ENCODE assay signal across 21 cellular contexts in the genomic region with DNA sequence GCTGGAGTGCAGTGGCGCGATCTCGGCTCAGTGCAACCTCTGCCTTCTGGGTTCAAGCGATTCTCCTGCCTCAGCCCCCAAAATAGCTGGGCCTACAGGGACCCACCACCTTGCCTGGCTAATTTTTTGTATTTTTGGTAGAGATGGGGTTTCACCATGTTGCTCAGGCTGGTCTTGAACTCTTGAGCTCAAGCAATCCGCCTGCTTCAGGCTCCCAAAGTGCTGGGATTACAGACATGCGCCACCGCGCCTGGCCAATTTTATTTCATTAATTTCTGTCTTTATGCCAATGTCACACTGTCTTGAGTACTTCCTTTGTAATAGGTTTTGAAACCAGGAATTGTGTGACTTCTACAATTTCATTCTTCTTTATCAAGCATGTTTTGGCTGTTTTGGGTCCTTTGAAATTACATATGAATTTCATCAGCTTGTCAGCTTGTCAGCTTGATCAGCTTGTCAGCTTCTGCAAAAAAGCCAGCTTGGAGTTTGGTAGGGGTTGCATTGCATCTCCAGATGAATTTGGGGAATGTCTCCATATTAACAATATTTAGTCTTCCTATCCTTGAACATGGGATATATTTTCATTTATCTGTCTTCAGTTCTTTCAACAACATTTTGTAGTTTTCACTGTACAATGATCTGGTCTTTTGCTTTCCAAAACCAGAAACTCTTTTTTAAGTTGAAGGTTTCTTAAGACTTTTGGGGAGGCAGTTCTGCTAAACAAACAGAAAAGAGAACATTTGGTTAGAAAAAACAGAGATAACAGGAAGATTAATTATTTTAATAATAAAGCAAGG. TPM values are rescaled to one million over a fixed set of nuclear protein-coding genes. Genes with fewer than 3 reads are reported as not detected.
DNase-seq lines count a peak whose midpoint lies in the region; ATAC-seq and TF ChIP-seq lines count a peak whose summit lies in the region.
"Had no signal": no experiment of that assay in that cellular context is flagged by ENCODE, and none has a peak within 500 bp of the region (broad histone marks: within the 10 kb centered on the region; RNA-seq: fewer than 3 reads in every experiment).

No MANE protein-coding gene starts in this region.

- no peaks in the 10 kb centered on the region for H3K9me3 ChIP-seq in CD8-positive, alpha-beta memory T cell (ENCODE audit: low read length)
- H3K9me3 ChIP-seq in Panc1 (ENCODE audit: control insufficient read depth, insufficient read depth, low read depth, low read length) (no peaks in the 10 kb centered on the region), left lung (no peaks in the 10 kb centered on the region)
- H3K9me3 ChIP-seq: gastrocnemius medialis, SJCRH30 had no signal

- intact Hi-C loops in activated CD4-positive, alpha-beta T cell treated with anti-CD3 and anti-CD28 coated beads for 36 hours (cut with DNase I, micrococcal nuclease): loop anchor here in 1 of 2 experiments (2.0 kb wide), 1 partner anchor 18 kb away; no protein-coding TSS in a partner anchor
- intact Hi-C loops in Panc1 (cut with micrococcal nuclease; ENCODE audit: unreplicated experiment): no loop called here
- intact Hi-C loops in left lung (cut with DNase I): no loop called here

- no peaks in the 10 kb centered on the region for H3K27me3 ChIP-seq in CD8-positive, alpha-beta memory T cell (ENCODE audit: insufficient read depth, low read length, poor library complexity, severe bottlenecking)
- H3K27me3 ChIP-seq in Panc1 (ENCODE audit: control insufficient read depth, insufficient read depth, low read length) (no peaks in the 10 kb centered on the region), left lung (no peaks in the 10 kb centered on the region)
- H3K27me3 ChIP-seq: gastrocnemius medialis, SJCRH30 had no signal

- no peak overlapping the region for H3K4me3 Mint-ChIP-seq in activated CD4-positive, alpha-beta T cell treated with anti-CD3 and anti-CD28 coated beads for 36 hours
- no peak overlapping the region for H3K4me3 Mint-ChIP-seq in activated CD4-positive, alpha-beta T cell treated with anti-CD3 and anti-CD28 coated beads, Interleukin-2, amount 10 ng/mL, durations not matched to agents 7 days and 5 days
- no peak overlapping the region for H3K4me3 Mint-ChIP-seq in CD8-positive, alpha-beta memory T cell
- H3K4me3 Mint-ChIP-seq: activated B cell treated with CpG ODN at 0.5 μM for 24 hours; activated T-helper 17 cell treated with anti-CD3 and anti-CD28 coated beads, Interleukin-2, amount 50 U/mL, for 72 hours had no signal

- peaks cover 29% of the 10 kb centered on the region for H3K36me3 Mint-ChIP-seq in activated CD4-positive, alpha-beta T cell treated with anti-CD3 and anti-CD28 coated beads for 36 hours (ENCODE audit: low read depth)
- peaks cover 26% of the 10 kb centered on the region for H3K36me3 Mint-ChIP-seq in activated CD4-positive, alpha-beta T cell treated with anti-CD3 and anti-CD28 coated beads, Interleukin-2, amount 10 ng/mL, durations not matched to agents 7 days and 5 days (ENCODE audit: low read depth)
- H3K36me3 Mint-ChIP-seq in CD8-positive, alpha-beta memory T cell: peaks cover 0 to 21% (median 4%) of the 10 kb centered on the region in 3 donors

- H3K4me3 ChIP-seq in CD8-positive, alpha-beta memory T cell (ENCODE audit: low read length): no peak overlapping the region
- H3K4me3 ChIP-seq in Panc1 (ENCODE audit: low read depth in 2 of 2, low read length in 2 of 2) (no peak overlapping the region), left lung (no peak overlapping the region)
- H3K4me3 ChIP-seq: gastrocnemius medialis, SJCRH30, smooth muscle cell had no signal

- POLR2A ChIA-PET in activated CD4-positive, alpha-beta T cell treated with anti-CD3 and anti-CD28 coated beads for 36 hours (lab: Charles Lee): no interaction called here
- POLR2A ChIA-PET in activated CD4-positive, alpha-beta T cell treated with anti-CD3 and anti-CD28 coated beads, Interleukin-2, amount 10 ng/mL, durations not matched to agents 7 days and 5 days (lab: Charles Lee): no interaction called here
- POLR2A ChIA-PET in CD8-positive, alpha-beta memory T cell (lab: Charles Lee): no interaction called here
- POLR2A ChIA-PET in Panc1 (lab: Charles Lee): no interaction called here

- no peaks in the 10 kb centered on the region for H3K9me3 Mint-ChIP-seq in activated CD4-positive, alpha-beta T cell treated with anti-CD3 and anti-CD28 coated beads for 36 hours (ENCODE audit: low read depth)
- peaks cover 3% of the 10 kb centered on the region for H3K9me3 Mint-ChIP-seq in activated CD4-positive, alpha-beta T cell treated with anti-CD3 and anti-CD28 coated beads, Interleukin-2, amount 10 ng/mL, durations not matched to agents 7 days and 5 days
- no peaks in the 10 kb centered on the region for H3K9me3 Mint-ChIP-seq in CD8-positive, alpha-beta memory T cell
- H3K9me3 Mint-ChIP-seq: activated T-helper 17 cell treated with anti-CD3 and anti-CD28 coated beads, Interleukin-2, amount 50 U/mL, for 72 hours had no signal

- in situ Hi-C loops in Panc1 (cut with HindIII; ENCODE audit: low pct_unique_long_range_greater_than_20kb, low sequenced_read_pairs): no loop called here

- DNase-seq in activated CD4-positive, alpha-beta T cell treated with anti-CD3 and anti-CD28 coated beads for 36 hours: no peak
- no peak for DNase-seq in activated CD4-positive, alpha-beta T cell treated with anti-CD3 and anti-CD28 coated beads, Interleukin-2, amount 10 ng/mL, durations not matched to agents 7 days and 5 days
- no peak for DNase-seq in CD8-positive, alpha-beta memory T cell
- DNase-seq in Panc1 (ENCODE audit: low read depth, low spot score) (no peak), left lung (no peak), HUDEP-2 (lab: John Stamatoyannopoulos, UW; ENCODE audit: unreplicated experiment in 76 of 76) (no peak)
- DNase-seq: activated B cell treated with CpG ODN at 0.5 μM for 24 hours; amniotic stem cell; C1 segment of cervical spinal cord; gastrocnemius medialis; Karpas-422; kidney glomerular epithelial cell; NCI-H1105; NCI-H2171; PC-3; SJCRH30; stimulated activated CD4-positive, alpha-beta T cell treated with anti-CD3 and anti-CD28 coated beads, Interleukin-4, amount 100 ng/mL, for 1 hour had no signal

- no peaks in the 10 kb centered on the region for H3K27me3 Mint-ChIP-seq in activated CD4-positive, alpha-beta T cell treated with anti-CD3 and anti-CD28 coated beads for 36 hours
- no peaks in the 10 kb centered on the region for H3K27me3 Mint-ChIP-seq in activated CD4-positive, alpha-beta T cell treated with anti-CD3 and anti-CD28 coated beads, Interleukin-2, amount 10 ng/mL, durations not matched to agents 7 days and 5 days
- no peaks in the 10 kb centered on the region for H3K27me3 Mint-ChIP-seq in CD8-positive, alpha-beta memory T cell
- H3K27me3 Mint-ChIP-seq: activated B cell treated with CpG ODN at 0.5 μM for 24 hours; activated T-helper 17 cell treated with anti-CD3 and anti-CD28 coated beads, Interleukin-2, amount 50 U/mL, for 72 hours had no signal

- H3K4me1 ChIP-seq in CD8-positive, alpha-beta memory T cell (ENCODE audit: insufficient read depth, low read length): peaks cover 5% of the 10 kb centered on the region
- peaks cover 11% of the 10 kb centered on the region for H3K4me1 ChIP-seq in Panc1 (ENCODE audit: control insufficient read depth, insufficient read depth, low read length)
- H3K4me1 ChIP-seq in left lung: peaks cover 6 to 82% of the 10 kb centered on the region in 2 donors
- H3K4me1 ChIP-seq: SJCRH30 had no signal

- BruUV-seq in Panc1 (replicated peaks; lab: Mats Ljungman, UMichigan): no TSS peak

- H3K27ac ChIP-seq in CD8-positive, alpha-beta memory T cell (ENCODE audit: low read depth, low read length): peak overlapping the region; percentile 34
- H3K27ac ChIP-seq in Panc1 (ENCODE audit: low read length): peak overlapping the region; percentile 3; the same call in 1 of the 2 replicates
- H3K27ac ChIP-seq in left lung: peak overlapping the region; percentile 16 to 65
- H3K27ac ChIP-seq: gastrocnemius medialis, SJCRH30 had no signal

- peak overlapping the region; percentile 38 for H3K27ac Mint-ChIP-seq in activated CD4-positive, alpha-beta T cell treated with anti-CD3 and anti-CD28 coated beads for 36 hours
- H3K27ac Mint-ChIP-seq in activated CD4-positive, alpha-beta T cell treated with anti-CD3 and anti-CD28 coated beads, Interleukin-2, amount 10 ng/mL, durations not matched to agents 7 days and 5 days: no peak overlapping the region
- peak overlapping the region in 2 of 8 donors; percentile 9 to 44 for H3K27ac Mint-ChIP-seq in CD8-positive, alpha-beta memory T cell
- H3K27ac Mint-ChIP-seq: activated B cell treated with CpG ODN at 0.5 μM for 24 hours had no signal

- ATAC-seq in activated CD4-positive, alpha-beta T cell treated with anti-CD3 and anti-CD28 coated beads for 36 hours: no peak
- ATAC-seq in Panc1: no peak
- peak; percentile 60 for ATAC-seq in left lung
- ATAC-seq in HG03460 (IDR thresholded peaks at IDR 0.05; ENCODE audit: unreplicated experiment): no peak
- ATAC-seq in HG03442 (IDR thresholded peaks at IDR 0.05; ENCODE audit: unreplicated experiment): no peak
- ATAC-seq: gastrocnemius medialis, PC-3 had no signal

- TF ChIP-seq CTCF in Panc1 (IDR thresholded peaks at IDR 0.05): no peak
- TF ChIP-seq CTCF in left lung (IDR thresholded peaks at IDR 0.05): no peak

- no peaks in the 10 kb centered on the region for H3K36me3 ChIP-seq in CD8-positive, alpha-beta memory T cell (ENCODE audit: insufficient read depth, low read length)
- H3K36me3 ChIP-seq in Panc1 (ENCODE audit: control insufficient read depth, insufficient read depth, low read length): no peaks in the 10 kb centered on the region
- H3K36me3 ChIP-seq in left lung: peaks cover 0 to 5% of the 10 kb centered on the region in 2 donors
- H3K36me3 ChIP-seq: gastrocnemius medialis had no signal

- CTCF ChIA-PET in activated CD4-positive, alpha-beta T cell treated with anti-CD3 and anti-CD28 coated beads for 36 hours (lab: Charles Lee): interaction anchor here (1.0 to 1.4 kb wide), 2 partner anchors 19 to 27 kb away, joined by 4 to 6 read pairs; no protein-coding TSS in a partner anchor
- CTCF ChIA-PET in activated CD4-positive, alpha-beta T cell treated with anti-CD3 and anti-CD28 coated beads, Interleukin-2, amount 10 ng/mL, durations not matched to agents 7 days and 5 days (lab: Charles Lee): no interaction called here
- CTCF ChIA-PET in CD8-positive, alpha-beta memory T cell (lab: Charles Lee): no interaction called here
- CTCF ChIA-PET in Panc1 (lab: Charles Lee): no interaction called here

- H3K4me1 Mint-ChIP-seq in activated CD4-positive, alpha-beta T cell treated with anti-CD3 and anti-CD28 coated beads for 36 hours: peaks cover 56% of the 10 kb centered on the region
- H3K4me1 Mint-ChIP-seq in activated CD4-positive, alpha-beta T cell treated with anti-CD3 and anti-CD28 coated beads, Interleukin-2, amount 10 ng/mL, durations not matched to agents 7 days and 5 days: peaks cover 7% of the 10 kb centered on the region
- peaks cover 48 to 79% (median 79%) of the 10 kb centered on the region in 3 donors for H3K4me1 Mint-ChIP-seq in CD8-positive, alpha-beta memory T cell

RNA-seq across cellular contexts. Expression of a gene that starts 20.8 kb away (rescaled TPM):
- 10 to 100 TPM; 34.5 to 47.8 TPM for total RNA-seq in activated CD4-positive, alpha-beta T cell treated with anti-CD3 and anti-CD28 coated beads for 36 hours
- 10 to 100 TPM; 27.4 to 34.7 TPM for total RNA-seq in activated CD4-positive, alpha-beta T cell treated with anti-CD3 and anti-CD28 coated beads, Interleukin-2, amount 10 ng/mL, durations not matched to agents 7 days and 5 days
- 10 to 100 TPM; 29.1 to 29.4 TPM for total RNA-seq in CD8-positive, alpha-beta memory T cell
- 5.2 TPM for polyA plus RNA-seq in CD8-positive, alpha-beta memory T cell
- 95.9 TPM for total RNA-seq in Panc1 (2021; ENCODE audit: unreplicated experiment)
- 86.1 TPM for polyA plus RNA-seq in Panc1 (2012; ENCODE audit: insufficient read length)
- total RNA-seq in left lung: 10 to 100 TPM; 65.9 TPM
